ENCODE assay signal across 24 cellular contexts in genomic region chr7:112504093-112504695, GRCh38.
"Had no signal": no experiment of that assay in that cellular context is flagged by ENCODE, and none has a peak within 500 bp of the region (broad histone marks: within the 10 kb centered on the region; RNA-seq: fewer than 3 reads in every experiment).

No MANE protein-coding gene starts in this region.

- H3K9me3 ChIP-seq: adrenal gland had no signal

- H3K27me3 ChIP-seq: adrenal gland had no signal

- H3K36me3 Mint-ChIP-seq: activated CD4-positive, alpha-beta memory T cell treated with anti-CD3 and anti-CD28 coated beads for 36 hours; activated naive CD4-positive, alpha-beta T cell treated with anti-CD3 and anti-CD28 coated beads, Interleukin-2, amount 10 ng/mL, durations not matched to agents 7 days and 5 days; activated naive CD8-positive, alpha-beta T cell treated with anti-CD3 and anti-CD28 coated beads, Interleukin-2, amount 10 ng/mL, durations not matched to agents 7 days and 5 days; T-cell had no signal

- H3K4me3 ChIP-seq: adrenal gland, SK-N-MC had no signal

- DNase-seq: activated CD4-positive, alpha-beta memory T cell treated with anti-CD3 and anti-CD28 coated beads for 36 hours; activated CD4-positive, alpha-beta T cell treated with anti-CD3 and anti-CD28 coated beads, Interleukin-2, amount 10 ng/mL, durations not matched to agents 7 days and 5 days; activated CD4-positive, CD25-positive, alpha-beta regulatory T cell; activated gamma-delta T cell; activated naive CD4-positive, alpha-beta T cell treated with anti-CD3 and anti-CD28 coated beads, Interleukin-2, amount 10 ng/mL, durations not matched to agents 7 days and 5 days; activated naive CD8-positive, alpha-beta T cell treated with anti-CD3 and anti-CD28 coated beads, Interleukin-2, amount 10 ng/mL, durations not matched to agents 7 days and 5 days; activated T-cell treated with anti-CD3 and anti-CD28 coated beads for 4 hours; activated T-cell treated with anti-CD3 and anti-CD28 coated beads, Interleukin-2, amount 50 U/mL, for 48 hours; adrenal gland; anterior cingulate cortex; caudate nucleus; KG1; NCI-H1092; NCI-H1930; NCI-H2171 treated with DMSO at 0.1 percent for 48 hours; NCI-H226; NCI-H526; NCI-H82; PC-3; T-cell; T-helper 2 cell; T1000 had no signal

- H3K27ac Mint-ChIP-seq: activated CD4-positive, alpha-beta memory T cell treated with anti-CD3 and anti-CD28 coated beads for 36 hours; activated CD4-positive, alpha-beta T cell treated with anti-CD3 and anti-CD28 coated beads, Interleukin-2, amount 10 ng/mL, durations not matched to agents 7 days and 5 days; activated naive CD4-positive, alpha-beta T cell treated with anti-CD3 and anti-CD28 coated beads, Interleukin-2, amount 10 ng/mL, durations not matched to agents 7 days and 5 days; activated naive CD8-positive, alpha-beta T cell treated with anti-CD3 and anti-CD28 coated beads, Interleukin-2, amount 10 ng/mL, durations not matched to agents 7 days and 5 days; activated T-helper 17 cell treated with anti-CD3 and anti-CD28 coated beads, Interleukin-2, amount 50 U/mL, for 72 hours; T-cell had no signal

- H3K27ac ChIP-seq: adrenal gland, SK-N-MC had no signal

- H3K36me3 ChIP-seq: adrenal gland had no signal

- H3K4me3 Mint-ChIP-seq: activated CD4-positive, alpha-beta memory T cell treated with anti-CD3 and anti-CD28 coated beads for 36 hours; activated CD4-positive, alpha-beta T cell treated with anti-CD3 and anti-CD28 coated beads, Interleukin-2, amount 10 ng/mL, durations not matched to agents 7 days and 5 days; activated naive CD4-positive, alpha-beta T cell treated with anti-CD3 and anti-CD28 coated beads, Interleukin-2, amount 10 ng/mL, durations not matched to agents 7 days and 5 days; activated naive CD8-positive, alpha-beta T cell treated with anti-CD3 and anti-CD28 coated beads, Interleukin-2, amount 10 ng/mL, durations not matched to agents 7 days and 5 days; activated T-helper 17 cell treated with anti-CD3 and anti-CD28 coated beads, Interleukin-2, amount 50 U/mL, for 72 hours; T-cell had no signal

- H3K9me3 Mint-ChIP-seq: activated CD4-positive, alpha-beta memory T cell treated with anti-CD3 and anti-CD28 coated beads for 36 hours; activated CD4-positive, alpha-beta T cell treated with anti-CD3 and anti-CD28 coated beads, Interleukin-2, amount 10 ng/mL, durations not matched to agents 7 days and 5 days; activated naive CD4-positive, alpha-beta T cell treated with anti-CD3 and anti-CD28 coated beads, Interleukin-2, amount 10 ng/mL, durations not matched to agents 7 days and 5 days; activated naive CD8-positive, alpha-beta T cell treated with anti-CD3 and anti-CD28 coated beads, Interleukin-2, amount 10 ng/mL, durations not matched to agents 7 days and 5 days; activated T-helper 17 cell treated with anti-CD3 and anti-CD28 coated beads, Interleukin-2, amount 50 U/mL, for 72 hours; T-cell had no signal

- ATAC-seq: activated T-helper 17 cell treated with anti-CD3 and anti-CD28 coated beads, Interleukin-2, amount 50 U/mL, for 72 hours; PC-3; T-cell had no signal

- H3K4me1 Mint-ChIP-seq: activated CD4-positive, alpha-beta T cell treated with anti-CD3 and anti-CD28 coated beads, Interleukin-2, amount 10 ng/mL, durations not matched to agents 7 days and 5 days; activated naive CD4-positive, alpha-beta T cell treated with anti-CD3 and anti-CD28 coated beads, Interleukin-2, amount 10 ng/mL, durations not matched to agents 7 days and 5 days; activated naive CD8-positive, alpha-beta T cell treated with anti-CD3 and anti-CD28 coated beads, Interleukin-2, amount 10 ng/mL, durations not matched to agents 7 days and 5 days; activated T-helper 17 cell treated with anti-CD3 and anti-CD28 coated beads, Interleukin-2, amount 50 U/mL, for 72 hours; T-cell had no signal
